1 cellular context compared by ENCODE assay signal in genomic region chr17:28807925-28808641, GRCh38.
TF ChIP-seq lines count a peak whose summit lies in the region.

No MANE protein-coding gene starts in this region.

TF ChIP-seq in SK-N-SH, 30 proteins besides CTCF, POLR2A, EP300 and RAD21 (continued from another document):
- TF ChIP-seq REST (IDR thresholded peaks at IDR 0.05; ENCODE audit: low read depth, low read length) (no peak), JUND (IDR thresholded peaks at IDR 0.05) (0 out of 2 replicates have a peak, but pooled peaks have one; percentile 12), NFIC (IDR thresholded peaks at IDR 0.05; ENCODE audit: borderline replicate concordance) (peak; percentile 62)
